In the genomic region with DNA sequence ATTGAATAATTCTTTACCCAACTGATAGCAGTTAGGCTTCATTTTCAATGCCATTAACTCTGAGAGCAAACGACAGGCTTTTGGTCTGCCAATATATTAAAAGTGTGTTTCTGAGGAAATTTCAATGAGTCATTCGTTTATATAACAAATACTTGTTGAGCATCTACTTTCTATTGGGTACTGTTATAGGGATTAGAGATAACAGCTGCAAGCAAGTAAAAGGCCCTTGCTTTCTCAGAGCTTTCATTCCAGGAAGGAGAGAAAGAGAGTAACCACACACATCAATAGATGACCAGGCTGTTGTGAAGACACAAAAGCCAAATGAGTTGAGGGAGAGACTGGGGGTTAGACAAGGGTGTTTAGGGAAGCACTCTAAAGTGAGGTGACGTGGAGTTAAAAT, we compare ENCODE assay signal across 12 cellular contexts. TPM values are rescaled to one million over a fixed set of nuclear protein-coding genes. Genes with fewer than 3 reads are reported as not detected.
A peak's percentile ranks its signal among the peaks of the same experiment; 100 is the strongest.
DNase-seq lines count a peak whose midpoint lies in the region; ATAC-seq, FAIRE-seq and TF ChIP-seq lines count a peak whose summit lies in the region.
"Had no signal": no experiment of that assay in that cellular context is flagged by ENCODE, and none has a peak within 500 bp of the region (broad histone marks: within the 10 kb centered on the region; RNA-seq: fewer than 3 reads in every experiment).

No MANE protein-coding gene starts in this region.

- H3K4me1 ChIP-seq in A549: peaks cover 70% of the 10 kb centered on the region
- peaks cover 52 to 53% of the 10 kb centered on the region in 2 donors for H3K4me1 ChIP-seq in mucosa of rectum (ENCODE audit: control insufficient read depth in 2 of 2, insufficient read depth in 2 of 2, low read length in 2 of 2)
- no peaks in the 10 kb centered on the region for H3K4me1 ChIP-seq in HAP-1

- in situ Hi-C loops in G401 (cut with HindIII; ENCODE audit: low sequenced_read_pairs): no loop called here
- in situ Hi-C loops in HAP-1 (cut with MboI; ENCODE audit: low sequenced_read_pairs): no loop called here

- DNase-seq in A549 (ENCODE audit: low read depth in 1 of 2, low spot score in 1 of 2) (no peak), HT1080 (ENCODE audit: low read depth) (peak; percentile 70), amniotic epithelial cell (ENCODE audit: low read depth) (peak; percentile 85), G401 (ENCODE audit: low spot score) (no peak), HAP-1 (ENCODE audit: low spot score in 2 of 2) (no peak)
- DNase-seq: DMS79; stimulated activated CD4-positive, alpha-beta T cell treated with anti-CD3 and anti-CD28 coated beads, Interleukin-15, amount 100 ng/mL, for 24 hours had no signal

- no peaks in the 10 kb centered on the region for H3K9me3 ChIP-seq in A549
- H3K9me3 ChIP-seq in mucosa of rectum (ENCODE audit: control insufficient read depth in 2 of 2, low read length in 2 of 2): no peaks in the 10 kb centered on the region
- peaks cover 2% of the 10 kb centered on the region; the same call in 1 of the 2 replicates for H3K9me3 ChIP-seq in HAP-1

- no peak for TF ChIP-seq POLR2A in A549 (IDR thresholded peaks at IDR 0.05; ENCODE audit: low read length)

- WGBS in A549 (ENCODE audit: missing lambda C conversion rate): 31% methylated on average over 3 of the region's 3 CpGs

- no peak overlapping the region for H3K4me3 ChIP-seq in A549
- H3K4me3 ChIP-seq in mucosa of rectum (ENCODE audit: low read length in 2 of 2): no peak overlapping the region
- H3K4me3 ChIP-seq in HAP-1: no peak overlapping the region

- POLR2A ChIA-PET in A549 (lab: Yijun Ruan, JAX): interaction anchor here (0.9 kb wide), 1 partner anchor 35 kb away, joined by 4 read pairs; a partner anchor contains a TSS

- CTCF ChIA-PET in A549 (lab: Yijun Ruan, JAX): interaction anchor here (1.0 to 3.5 kb wide), 4 partner anchors 9 to 211 kb away, joined by 3 to 11 read pairs (median 3); no protein-coding TSS in a partner anchor

- TF ChIP-seq CTCF in A549 (IDR thresholded peaks at IDR 0.05): no peak

- TF ChIP-seq RAD21 in A549 (conservative IDR thresholded peaks at IDR 0.05 in 1 of 2, IDR thresholded peaks at IDR 0.05 in 1 of 2): no peak

- FAIRE-seq in A549 (lab: Jason Lieb, UNC): no peak
- FAIRE-seq: HTR-8/SVneo had no signal

- H3K27ac ChIP-seq in A549 (peak overlapping the region; percentile 57 to 81), mucosa of rectum (ENCODE audit: low read depth in 2 of 2, low read length in 2 of 2) (peak overlapping the region; percentile 68 to 71)
- H3K27ac ChIP-seq: RWPE1 had no signal

- peak overlapping the region; percentile 52 for H3K4me2 ChIP-seq in A549

- H3K9ac ChIP-seq in mucosa of rectum (ENCODE audit: low read depth in 1 of 2, low read length in 2 of 2): no peak overlapping the region

- H3K36me3 ChIP-seq in mucosa of rectum (ENCODE audit: control insufficient read depth in 2 of 2, insufficient read depth in 2 of 2, low read length in 2 of 2): peaks cover 11 to 20% of the 10 kb centered on the region in 2 donors
- no peaks in the 10 kb centered on the region for H3K36me3 ChIP-seq in HAP-1 (replicated peaks)

- H3K27me3 ChIP-seq in mucosa of rectum (ENCODE audit: control insufficient read depth in 2 of 2, insufficient read depth in 2 of 2, low read length in 2 of 2) (no peaks in the 10 kb centered on the region), HAP-1 (ENCODE audit: low read depth) (no peaks in the 10 kb centered on the region)

- ATAC-seq in A549 (peak in 1 of 2 experiments; percentile 27; a peak in 2 of 6 replicates), GM18907 (IDR thresholded peaks at IDR 0.05; ENCODE audit: unreplicated experiment) (no peak), HG02588 (IDR thresholded peaks at IDR 0.05; ENCODE audit: unreplicated experiment) (no peak)

- no peak for TF ChIP-seq EP300 in A549 (IDR thresholded peaks at IDR 0.05)

TF ChIP-seq in A549, 52 proteins besides CTCF, POLR2A, EP300 and RAD21:
- no peak for TF ChIP-seq FOSL2 (IDR thresholded peaks at IDR 0.05)
- TF ChIP-seq FOSL2 (CRISPR knock-in tag; IDR thresholded peaks at IDR 0.05): peak; percentile 38
- no peak for TF ChIP-seq NFE2L2 (conservative IDR thresholded peaks at IDR 0.05; ENCODE audit: low read length)
- TF ChIP-seq MYC (IDR thresholded peaks at IDR 0.05; ENCODE audit: borderline replicate concordance, low read length): no peak
- TF ChIP-seq MAFK (IDR thresholded peaks at IDR 0.05; ENCODE audit: partially characterized antibody): no peak
- 0 out of 2 replicates have a peak, but pooled peaks have one; percentile 12 for TF ChIP-seq JUNB (IDR thresholded peaks at IDR 0.05)

RNA-seq across cellular contexts. Expression of a gene that starts 35.7 kb away (rescaled TPM):
- polyA plus RNA-seq in A549 (2011; rRNA removed) (309 and 350 TPM in 2 replicates), A549 (2017; fragmentation: RNase III; extraction: RNeasy Plus Mini Kit Qiagen cat#74134 plus additional on column Dnase treatment) (545 to 587 TPM (median 585 TPM) in 3 replicates)
- polyA plus RNA-seq in A549 (2012; cell fraction: cytosol; rRNA removed): 153 and 218 TPM in 2 replicates
- polyA plus RNA-seq in A549 (2012; cell fraction: nucleus; rRNA removed): 265 and 417 TPM in 2 replicates
- 385 and 445 TPM in 2 replicates for polyA minus RNA-seq in A549 (2011; rRNA and poly(A)+ RNA removed)
- total RNA-seq in HT1080 (2014; rRNA removed; shearing (Covaris generic)): 190 and 492 TPM in 2 replicates
- polyA plus RNA-seq in HT1080 (2015; cell fraction: cytosol; rRNA removed): 1,395 and 1,667 TPM in 2 replicates
- 2,115 and 2,218 TPM in 2 replicates for polyA plus RNA-seq in HT1080 (2015; cell fraction: nucleus; rRNA removed)
- total RNA-seq in G401 (2014; rRNA removed; shearing (Covaris generic)): 0.80 and 6.8 TPM in 2 replicates

Comparison
In these comparisons a context has a peak if more than half of its experiments do, and no peak if none do; other contexts are left out.
1. DNase-seq: peak in HT1080 (single experiment) and amniotic epithelial cell (single experiment); none in A549 (0 of 2), G401 (single experiment) and HAP-1 (0 of 2).
2. RNA of a gene that starts 35.7 kb away (total RNA-seq): 190 to 492 TPM in HT1080; 0.80 to 6.8 TPM in G401; every median in the first group is over 10 times any median in the second.